Comparison of ENCODE assay signal across 8 cellular contexts in the genomic region with DNA sequence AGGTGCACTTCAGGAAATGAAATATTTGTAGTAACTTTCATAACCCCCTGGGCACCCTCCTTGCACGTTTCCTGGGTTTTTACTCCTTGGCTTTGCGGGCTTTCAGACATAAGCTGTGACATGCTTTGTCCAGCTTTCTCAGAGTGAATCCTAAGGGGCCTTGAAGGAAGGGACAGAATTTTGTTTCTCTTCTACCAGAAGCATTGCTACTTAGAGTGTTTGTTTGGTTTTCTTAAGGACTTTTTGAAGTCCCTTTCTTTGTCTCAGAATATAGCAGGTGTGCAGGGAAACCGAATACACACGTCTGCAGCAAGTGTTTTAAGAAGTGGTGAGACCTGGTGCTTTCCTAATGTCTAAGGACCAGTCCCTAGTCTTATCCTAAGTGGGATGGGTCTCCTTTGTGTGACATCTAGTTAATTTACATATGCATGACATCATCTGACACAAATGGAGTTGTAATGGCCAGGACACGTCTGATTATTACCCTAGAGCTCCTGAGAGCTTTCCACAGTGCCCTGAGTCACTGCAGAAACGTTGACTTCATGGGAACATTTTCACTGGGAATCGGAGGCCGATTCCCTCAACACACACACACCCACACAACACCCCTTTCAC.
A peak's percentile ranks its signal among the peaks of the same experiment; 100 is the strongest.
DNase-seq lines count a peak whose midpoint lies in the region; ATAC-seq and TF ChIP-seq lines count a peak whose summit lies in the region.

No MANE protein-coding gene starts in this region.

- peaks cover 4% of the 10 kb centered on the region; the same call in 1 of the 2 replicates for H3K27me3 ChIP-seq in OCI-LY3 (ENCODE audit: low read depth, low read length)

- no peaks in the 10 kb centered on the region for H3K4me1 ChIP-seq in OCI-LY3 (ENCODE audit: low read length)

- peaks cover 29% of the 10 kb centered on the region for H3K27me3 Mint-ChIP-seq in activated naive CD4-positive, alpha-beta T cell treated with anti-CD3 and anti-CD28 coated beads, Interleukin-2, amount 50 U/mL, for 24 hours

- no peaks in the 10 kb centered on the region for H4K20me1 ChIP-seq in OCI-LY3 (ENCODE audit: insufficient read depth, low read length)

- no peaks in the 10 kb centered on the region for H3K9me3 Mint-ChIP-seq in activated naive CD4-positive, alpha-beta T cell treated with anti-CD3 and anti-CD28 coated beads, Interleukin-2, amount 50 U/mL, for 24 hours

- ATAC-seq in HG02610 (IDR thresholded peaks at IDR 0.05; ENCODE audit: unreplicated experiment), result no peak

- H3K36me3 ChIP-seq in OCI-LY3 (replicated peaks; ENCODE audit: low read depth, low read length), result no peaks in the 10 kb centered on the region

- DNase-seq in activated naive CD4-positive, alpha-beta T cell treated with anti-CD3 and anti-CD28 coated beads, Interleukin-2, amount 50 U/mL, for 16 hours, result no peak
- DNase-seq in germinal center (ENCODE audit: low spot score) (peak; percentile 9), pons (ENCODE audit: low spot score) (peak; percentile 30)
- no peak for DNase-seq in activated CD4-positive, CD25-positive, alpha-beta regulatory T cell treated with anti-CD3 and anti-CD28 coated beads, Interleukin-2, amount 50 U/mL, for 72 hours
- DNase-seq in stimulated activated CD4-positive, alpha-beta T cell treated with anti-CD3 and anti-CD28 coated beads, Interleukin-2, amount 100 ng/mL, for 48 hours, result no peak

- H3K36me3 Mint-ChIP-seq in activated naive CD4-positive, alpha-beta T cell treated with anti-CD3 and anti-CD28 coated beads, Interleukin-2, amount 50 U/mL, for 24 hours, result no peaks in the 10 kb centered on the region

- H3K4me3 Mint-ChIP-seq in activated naive CD4-positive, alpha-beta T cell treated with anti-CD3 and anti-CD28 coated beads, Interleukin-2, amount 50 U/mL, for 24 hours, result peak overlapping the region; percentile 88

- H3K79me2 ChIP-seq in OCI-LY3 (ENCODE audit: low read length), result no peaks in the 10 kb centered on the region

- no peak overlapping the region for H3K27ac ChIP-seq in OCI-LY3 (ENCODE audit: low read length)

- no peak overlapping the region for H2AFZ ChIP-seq in OCI-LY3 (ENCODE audit: low read depth, low read length)

- H3K4me3 ChIP-seq in OCI-LY3 (ENCODE audit: low read length), result peak overlapping the region; percentile 71

- H3K9me3 ChIP-seq in OCI-LY3 (ENCODE audit: insufficient read depth, low read length), result no peaks in the 10 kb centered on the region

- peak overlapping the region; percentile 64 for H3K4me2 ChIP-seq in OCI-LY3 (ENCODE audit: low read length)

- peaks cover 13% of the 10 kb centered on the region for H3K4me1 Mint-ChIP-seq in activated naive CD4-positive, alpha-beta T cell treated with anti-CD3 and anti-CD28 coated beads, Interleukin-2, amount 50 U/mL, for 24 hours

- no peak for TF ChIP-seq CTCF in OCI-LY3 (IDR thresholded peaks at IDR 0.05; ENCODE audit: low read depth, low read length)

- no peak overlapping the region for H3K27ac Mint-ChIP-seq in activated naive CD4-positive, alpha-beta T cell treated with anti-CD3 and anti-CD28 coated beads, Interleukin-2, amount 50 U/mL, for 24 hours

- 0 out of 2 replicates have a peak overlapping the region, but pooled peaks have one; percentile 50 for H3K9ac ChIP-seq in OCI-LY3 (ENCODE audit: low read length)

Comparison
In these comparisons a context has a peak if more than half of its experiments do, and no peak if none do; other contexts are left out.
1. DNase-seq: peak in germinal center (single experiment) and pons (single experiment); none in activated naive CD4-positive, alpha-beta T cell treated with anti-CD3 and anti-CD28 coated beads, Interleukin-2, amount 50 U/mL, for 16 hours (single experiment), activated CD4-positive, CD25-positive, alpha-beta regulatory T cell treated with anti-CD3 and anti-CD28 coated beads, Interleukin-2, amount 50 U/mL, for 72 hours (single experiment) and stimulated activated CD4-positive, alpha-beta T cell treated with anti-CD3 and anti-CD28 coated beads, Interleukin-2, amount 100 ng/mL, for 48 hours (0 of 2).